ENCODE assay signal across 29 cellular contexts in the genomic region with DNA sequence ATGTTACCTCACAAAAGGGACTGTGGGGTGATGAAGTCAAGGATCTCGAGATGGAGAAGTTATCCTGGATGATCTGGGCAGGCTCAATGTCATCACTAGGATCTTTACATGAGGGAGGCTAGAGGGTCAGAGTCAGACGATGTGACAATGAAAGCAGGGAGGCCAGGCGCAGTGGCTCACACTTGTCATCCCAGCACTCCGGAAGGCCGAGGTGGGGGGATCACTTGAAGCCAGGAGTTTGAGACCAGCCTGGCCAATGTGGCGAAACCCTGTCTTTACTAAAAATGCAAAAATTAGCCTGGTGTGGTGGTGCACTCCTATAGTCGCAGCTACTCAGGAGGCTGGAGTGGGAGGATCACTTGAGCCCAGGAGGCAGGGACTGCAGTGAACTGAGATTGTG.
"Had no signal": no experiment of that assay in that cellular context is flagged by ENCODE, and none has a peak within 500 bp of the region (broad histone marks: within the 10 kb centered on the region; RNA-seq: fewer than 3 reads in every experiment).

No MANE protein-coding gene starts in this region.

- H3K4me3 ChIP-seq: adrenal gland, body of pancreas, breast epithelium, MG63, Peyer's patch, SJSA1 had no signal

- H3K9me3 Mint-ChIP-seq: activated CD4-positive, alpha-beta memory T cell treated with anti-CD3 and anti-CD28 coated beads, Interleukin-2, amount 10 ng/mL, durations not matched to agents 7 days and 5 days; activated naive CD4-positive, alpha-beta T cell treated with anti-CD3 and anti-CD28 coated beads for 36 hours; activated naive CD4-positive, alpha-beta T cell treated with anti-CD3 and anti-CD28 coated beads, Interleukin-2, amount 50 U/mL, for 72 hours; activated T-cell treated with anti-CD3 and anti-CD28 coated beads, Interleukin-2, amount 50 U/mL, for 24 hours; T-helper 1 cell treated with Interleukin-12 subunit alpha and Interleukin-12 subunit beta and Interleukin-4 antibody, amounts not matched to agents 30 μg/mL and 1 μg/mL, for 36 hours; T-helper 2 cell treated with Interferon-gamma antibody and Interleukin-4, amounts not matched to agents 5 μg/mL and 100 μg/mL, for 36 hours had no signal

- H3K27me3 Mint-ChIP-seq: activated CD4-positive, alpha-beta memory T cell treated with anti-CD3 and anti-CD28 coated beads, Interleukin-2, amount 10 ng/mL, durations not matched to agents 7 days and 5 days; activated CD4-positive, alpha-beta T cell treated with anti-CD3 and anti-CD28 coated beads for 36 hours had no signal

- H3K4me1 Mint-ChIP-seq: activated CD4-positive, alpha-beta memory T cell treated with anti-CD3 and anti-CD28 coated beads, Interleukin-2, amount 10 ng/mL, durations not matched to agents 7 days and 5 days; activated CD4-positive, alpha-beta T cell treated with anti-CD3 and anti-CD28 coated beads for 36 hours had no signal

- H3K27me3 ChIP-seq: adrenal gland, body of pancreas, breast epithelium, MG63, Peyer's patch, SJSA1 had no signal

- H3K36me3 Mint-ChIP-seq: activated naive CD4-positive, alpha-beta T cell treated with anti-CD3 and anti-CD28 coated beads, Interleukin-2, amount 50 U/mL, for 72 hours had no signal

- H3K27ac ChIP-seq: adrenal gland, body of pancreas, breast epithelium, Peyer's patch, SJSA1 had no signal

- DNase-seq: activated CD4-positive, alpha-beta memory T cell treated with anti-CD3 and anti-CD28 coated beads, Interleukin-2, amount 10 ng/mL, durations not matched to agents 7 days and 5 days; activated CD4-positive, alpha-beta T cell treated with anti-CD3 and anti-CD28 coated beads for 36 hours; activated gamma-delta T cell treated with Interleukin-2 at 50 U/mL for 16 hours; activated naive CD4-positive, alpha-beta T cell treated with anti-CD3 and anti-CD28 coated beads for 36 hours; activated T-cell treated with anti-CD3 and anti-CD28 coated beads, Interleukin-2, amount 50 U/mL, for 24 hours; adrenal gland; body of pancreas; Kasumi-1; KG1; NCI-H1048; NCI-H1105 treated with DMSO at 0.1 percent for 48 hours; NCI-H1436; NCI-H1694; NCI-H1930; NCI-H2081 treated with DMSO at 0.1 percent for 48 hours; NCI-H345; NCI-H524 treated with DMSO at 0.1 percent for 48 hours; PC-3; RPMI8226; SHP77 treated with DMSO at 0.1 percent for 48 hours; SK-N-SH had no signal

- H3K4me3 Mint-ChIP-seq: activated CD4-positive, alpha-beta memory T cell treated with anti-CD3 and anti-CD28 coated beads, Interleukin-2, amount 10 ng/mL, durations not matched to agents 7 days and 5 days; activated CD4-positive, alpha-beta T cell treated with anti-CD3 and anti-CD28 coated beads for 36 hours; activated naive CD4-positive, alpha-beta T cell treated with anti-CD3 and anti-CD28 coated beads for 36 hours; activated T-cell treated with anti-CD3 and anti-CD28 coated beads, Interleukin-2, amount 50 U/mL, for 24 hours; T-helper 1 cell treated with Interleukin-12 subunit alpha and Interleukin-12 subunit beta and Interleukin-4 antibody, amounts not matched to agents 30 μg/mL and 1 μg/mL, for 36 hours; T-helper 2 cell treated with Interferon-gamma antibody and Interleukin-4, amounts not matched to agents 5 μg/mL and 100 μg/mL, for 36 hours had no signal

- H3K9me3 ChIP-seq: adrenal gland, body of pancreas, breast epithelium, MG63, Peyer's patch, SJSA1, SK-N-SH had no signal

- H3K27ac Mint-ChIP-seq: activated CD4-positive, alpha-beta memory T cell treated with anti-CD3 and anti-CD28 coated beads, Interleukin-2, amount 10 ng/mL, durations not matched to agents 7 days and 5 days; activated CD4-positive, alpha-beta T cell treated with anti-CD3 and anti-CD28 coated beads for 36 hours; activated naive CD4-positive, alpha-beta T cell treated with anti-CD3 and anti-CD28 coated beads for 36 hours; activated naive CD4-positive, alpha-beta T cell treated with anti-CD3 and anti-CD28 coated beads, Interleukin-2, amount 50 U/mL, for 72 hours; activated T-cell treated with anti-CD3 and anti-CD28 coated beads, Interleukin-2, amount 50 U/mL, for 24 hours; T-helper 1 cell treated with Interleukin-12 subunit alpha and Interleukin-12 subunit beta and Interleukin-4 antibody, amounts not matched to agents 30 μg/mL and 1 μg/mL, for 36 hours; T-helper 2 cell treated with Interferon-gamma antibody and Interleukin-4, amounts not matched to agents 5 μg/mL and 100 μg/mL, for 36 hours had no signal

- H3K36me3 ChIP-seq: adrenal gland, breast epithelium, MG63, Peyer's patch, SJSA1 had no signal

- ATAC-seq: activated CD4-positive, alpha-beta T cell treated with anti-CD3 and anti-CD28 coated beads for 36 hours; activated CD4-positive, CD25-positive, alpha-beta regulatory T cell treated with anti-CD3 and anti-CD28 coated beads, Interleukin-2, amount 50 U/mL, for 24 hours; activated naive CD4-positive, alpha-beta T cell treated with anti-CD3 and anti-CD28 coated beads, Interleukin-2, amount 50 U/mL, for 72 hours; body of pancreas; PC-3 had no signal

- H3K4me1 ChIP-seq: adrenal gland, body of pancreas, breast epithelium, SJSA1 had no signal
